Comparison of ENCODE assay signal across 1 cellular context in the genomic region with DNA sequence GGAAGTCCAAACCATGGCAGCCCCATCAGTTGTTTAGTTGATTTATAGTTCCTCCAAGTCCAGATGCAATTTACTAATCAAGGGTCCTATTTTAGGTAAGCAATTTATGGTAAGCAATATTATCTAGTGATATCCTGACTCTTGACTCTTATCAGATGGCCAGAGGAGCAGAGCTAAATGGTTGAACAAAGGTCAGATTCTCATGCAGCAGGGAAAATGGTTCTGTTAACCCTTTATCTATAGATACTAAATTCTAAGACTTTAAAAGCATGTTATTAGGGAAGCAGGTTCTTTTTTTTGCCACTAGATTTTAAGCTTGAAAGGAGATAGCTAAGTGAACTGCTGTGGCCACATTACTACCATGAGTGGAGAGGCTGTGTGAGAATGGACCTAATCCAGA.
TF ChIP-seq lines count a peak whose summit lies in the region.

No MANE protein-coding gene starts in this region.

TF ChIP-seq in WTC11, 78 proteins besides CTCF, POLR2A, EP300 and RAD21 (continued from another document):
- TF ChIP-seq, protein P1, sequence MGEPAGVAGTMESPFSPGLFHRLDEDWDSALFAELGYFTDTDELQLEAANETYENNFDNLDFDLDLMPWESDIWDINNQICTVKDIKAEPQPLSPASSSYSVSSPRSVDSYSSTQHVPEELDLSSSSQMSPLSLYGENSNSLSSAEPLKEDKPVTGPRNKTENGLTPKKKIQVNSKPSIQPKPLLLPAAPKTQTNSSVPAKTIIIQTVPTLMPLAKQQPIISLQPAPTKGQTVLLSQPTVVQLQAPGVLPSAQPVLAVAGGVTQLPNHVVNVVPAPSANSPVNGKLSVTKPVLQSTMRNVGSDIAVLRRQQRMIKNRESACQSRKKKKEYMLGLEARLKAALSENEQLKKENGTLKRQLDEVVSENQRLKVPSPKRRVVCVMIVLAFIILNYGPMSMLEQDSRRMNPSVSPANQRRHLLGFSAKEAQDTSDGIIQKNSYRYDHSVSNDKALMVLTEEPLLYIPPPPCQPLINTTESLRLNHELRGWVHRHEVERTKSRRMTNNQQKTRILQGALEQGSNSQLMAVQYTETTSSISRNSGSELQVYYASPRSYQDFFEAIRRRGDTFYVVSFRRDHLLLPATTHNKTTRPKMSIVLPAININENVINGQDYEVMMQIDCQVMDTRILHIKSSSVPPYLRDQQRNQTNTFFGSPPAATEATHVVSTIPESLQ (CRISPR knock-in tag; IDR thresholded peaks at IDR 0.05) = no peak
- TF ChIP-seq FOXJ3 (CRISPR knock-in tag; IDR thresholded peaks at IDR 0.05; ENCODE audit: borderline replicate concordance) (no peak), CREB1 (CRISPR knock-in tag; IDR thresholded peaks at IDR 0.05) (no peak), TP53 (CRISPR knock-in tag; IDR thresholded peaks at IDR 0.05) (no peak)
